11 cellular contexts compared by ENCODE assay signal in genomic region chr13:48125794-48126228, GRCh38. TPM values are rescaled to one million over a fixed set of nuclear protein-coding genes. Genes with fewer than 3 reads are reported as not detected.
DNase-seq lines count a peak whose midpoint lies in the region; ATAC-seq, FAIRE-seq and TF ChIP-seq lines count a peak whose summit lies in the region.
"Had no signal": no experiment of that assay in that cellular context is flagged by ENCODE, and none has a peak within 500 bp of the region (broad histone marks: within the 10 kb centered on the region; RNA-seq: fewer than 3 reads in every experiment).

No MANE protein-coding gene starts in this region.

- POLR2A ChIA-PET in CD8-positive, alpha-beta T cell (lab: Charles Lee) = no interaction called here

- intact Hi-C loops in esophagus muscularis mucosa (cut with DNase I) = loop anchor here (10.0 kb wide), 1 partner anchor 459 kb away; no protein-coding TSS in a partner anchor
- intact Hi-C loops in spleen (cut with DNase I; ENCODE audit: low total_unique reads) = loop anchor here (10.0 kb wide), 1 partner anchor 449 kb away; no protein-coding TSS in a partner anchor
- intact Hi-C loops in CD8-positive, alpha-beta T cell (cut with DNase I, micrococcal nuclease) = loop anchor here in 1 of 2 experiments (2.0 to 5.0 kb wide), 4 partner anchors 66 to 643 kb away; partner anchors contain the start of gene RB1

- CTCF ChIA-PET in CD8-positive, alpha-beta T cell (lab: Charles Lee) = interaction anchor here (1.0 to 2.7 kb wide), 9 partner anchors 8 to 455 kb away, joined by 3 to 62 read pairs (median 10); partner anchors contain the start of gene ITM2B

- no peaks in the 10 kb centered on the region for H3K27me3 ChIP-seq in esophagus muscularis mucosa
- H3K27me3 ChIP-seq in lung (ENCODE audit: control insufficient read depth, insufficient read depth) = no peaks in the 10 kb centered on the region
- no peaks in the 10 kb centered on the region for H3K27me3 ChIP-seq in spleen (replicated peaks in 1 of 7)
- H3K27me3 ChIP-seq in CD8-positive, alpha-beta T cell (ENCODE audit: insufficient read depth, low read length) = no peaks in the 10 kb centered on the region

- no peak overlapping the region for H3K4me3 Mint-ChIP-seq in CD8-positive, alpha-beta T cell

- DNase-seq in NCI-H69 (lab: John Stamatoyannopoulos, UW) (peak; percentile 4), esophagus muscularis mucosa (ENCODE audit: extremely low spot score) (no peak), lung (ENCODE audit: low spot score) (peak; percentile 41), spleen (no peak), DMS53 treated with DMSO at 0.1 percent for 48 hours (lab: John Stamatoyannopoulos, UW; ENCODE audit: unreplicated experiment) (no peak), NCI-H2227 (lab: John Stamatoyannopoulos, UW; ENCODE audit: unreplicated experiment) (no peak), GM19239 (ENCODE audit: insufficient read length, low spot score) (no peak)
- no peak for DNase-seq in CD8-positive, alpha-beta T cell
- DNase-seq: Calu3 had no signal

- no peak for TF ChIP-seq EP300 in esophagus muscularis mucosa (IDR thresholded peaks at IDR 0.05)

- H3K9me3 ChIP-seq in esophagus muscularis mucosa (no peaks in the 10 kb centered on the region), lung (ENCODE audit: control insufficient read depth in 2 of 2, insufficient read depth in 1 of 2, low read length in 1 of 2) (no peaks in the 10 kb centered on the region), spleen (no peaks in the 10 kb centered on the region)
- H3K9me3 ChIP-seq in CD8-positive, alpha-beta T cell (ENCODE audit: low read length) = no peaks in the 10 kb centered on the region
- H3K9me3 ChIP-seq: HAP-1 had no signal

- no peak overlapping the region for H3K27ac Mint-ChIP-seq in CD8-positive, alpha-beta T cell

- H3K4me1 Mint-ChIP-seq in CD8-positive, alpha-beta T cell (ENCODE audit: low read depth) = peaks cover 25% of the 10 kb centered on the region

- H3K4me1 ChIP-seq in esophagus muscularis mucosa (peaks cover 40 to 67% (median 63%) of the 10 kb centered on the region in 4 donors), lung (ENCODE audit: control insufficient read depth in 2 of 2, insufficient read depth in 2 of 2, low read length in 2 of 2) (peaks cover 5 to 20% of the 10 kb centered on the region in 2 donors), spleen (peaks cover 5 to 33% (median 22%) of the 10 kb centered on the region in 6 donors)
- peaks cover 13% of the 10 kb centered on the region for H3K4me1 ChIP-seq in CD8-positive, alpha-beta T cell (ENCODE audit: insufficient read depth, low read length)

- H3K27ac ChIP-seq in esophagus muscularis mucosa (replicated peaks in 1 of 4) = peak overlapping the region; percentile 75 to 85 (median 80)
- H3K27ac ChIP-seq in lung (ENCODE audit: low read depth in 1 of 2, low read length in 1 of 2) = peak overlapping the region; percentile 85 to 90
- peak overlapping the region; percentile 64 to 87 (median 76) for H3K27ac ChIP-seq in spleen
- H3K27ac ChIP-seq in CD8-positive, alpha-beta T cell (ENCODE audit: low read depth, low read length) = no peak overlapping the region
- H3K27ac ChIP-seq: HL-60 had no signal

- no peaks in the 10 kb centered on the region for H3K9me3 Mint-ChIP-seq in CD8-positive, alpha-beta T cell

- no peaks in the 10 kb centered on the region for H3K36me3 ChIP-seq in esophagus muscularis mucosa
- H3K36me3 ChIP-seq in lung (ENCODE audit: control insufficient read depth in 2 of 2, insufficient read depth in 2 of 2, low read length in 2 of 2) = no peaks in the 10 kb centered on the region
- H3K36me3 ChIP-seq in spleen = no peaks in the 10 kb centered on the region
- H3K36me3 ChIP-seq in CD8-positive, alpha-beta T cell (ENCODE audit: insufficient read depth, low read length) = no peaks in the 10 kb centered on the region
- H3K36me3 ChIP-seq: HAP-1 had no signal

- FAIRE-seq in GM19239 (lab: Jason Lieb, UNC) = no peak

- no peaks in the 10 kb centered on the region for H3K27me3 Mint-ChIP-seq in CD8-positive, alpha-beta T cell (ENCODE audit: low read depth)

- WGBS in esophagus muscularis mucosa = 34% methylated on average over 7 of the region's 7 CpGs
- 35 to 69% methylated on average over 7 of the region's 7 CpGs for WGBS in lung, 2 donors
- 49 to 74% (median 66%) methylated on average over 7 of the region's 7 CpGs for WGBS in spleen, 5 donors

- TF ChIP-seq POLR2A in esophagus muscularis mucosa (IDR thresholded peaks at IDR 0.05; ENCODE audit: low read depth) (no peak), spleen (IDR thresholded peaks at IDR 0.05) (no peak)

- no peak for TF ChIP-seq CTCF in esophagus muscularis mucosa (IDR thresholded peaks at IDR 0.05)
- TF ChIP-seq CTCF in lung (IDR thresholded peaks at IDR 0.05; ENCODE audit: control extremely low read depth, extremely low read depth) = no peak
- no peak for TF ChIP-seq CTCF in spleen (IDR thresholded peaks at IDR 0.05 in 8 of 11, conservative IDR thresholded peaks at IDR 0.05 in 3 of 11)
- no peak for TF ChIP-seq CTCF in CD8-positive, alpha-beta T cell (IDR thresholded peaks at IDR 0.05)

- H3K4me3 ChIP-seq in esophagus muscularis mucosa (peak overlapping the region in 1 of 4 donors; percentile 19), lung (no peak overlapping the region), spleen (no peak overlapping the region)
- H3K4me3 ChIP-seq in CD8-positive, alpha-beta T cell (ENCODE audit: low read depth, low read length) = no peak overlapping the region
- H3K4me3 ChIP-seq: HAP-1 had no signal

- no peaks in the 10 kb centered on the region for H3K36me3 Mint-ChIP-seq in CD8-positive, alpha-beta T cell

- ATAC-seq in lung (ENCODE audit: insufficient read depth, low FRiP score) = no peak
- no peak for ATAC-seq in CD8-positive, alpha-beta T cell

RNA-seq across cellular contexts. Expression of gene MED4, which starts 30.9 kb away (rescaled TPM):
- 10 to 100 TPM; 32.0 to 42.1 (median 37.1) TPM for total RNA-seq in esophagus muscularis mucosa
- 10 to 100 TPM; 37.7 to 48.4 TPM for total RNA-seq in lung
- polyA plus RNA-seq in lung = 10 to 100 TPM; 46.9 to 69.8 TPM
- total RNA-seq in spleen = 10 to 100 TPM; 35.7 to 50.8 (median 38.1) TPM
- polyA plus RNA-seq in spleen = 10 to 100 TPM; 47.3 to 61.7 (median 61.6) TPM
- 10 to 100 TPM; 60.8 to 63.6 TPM for total RNA-seq in CD8-positive, alpha-beta T cell

Comparison
In these comparisons a context has a peak if more than half of its experiments do, and no peak if none do; other contexts are left out.
1. DNase-seq: peak in NCI-H69 (single experiment) and lung (single experiment); none in esophagus muscularis mucosa (single experiment), spleen (single experiment), DMS53 treated with DMSO at 0.1 percent for 48 hours (single experiment), NCI-H2227 (single experiment), CD8-positive, alpha-beta T cell (0 of 7) and GM19239 (single experiment).